ENCODE assay signal across 16 cellular contexts in genomic region chr16:87099001-87099740, GRCh38.
A peak's percentile ranks its signal among the peaks of the same experiment; 100 is the strongest.
DNase-seq lines count a peak whose midpoint lies in the region; ATAC-seq lines count a peak whose summit lies in the region.
"Had no signal": no experiment of that assay in that cellular context is flagged by ENCODE, and none has a peak within 500 bp of the region (broad histone marks: within the 10 kb centered on the region; RNA-seq: fewer than 3 reads in every experiment).

No MANE protein-coding gene starts in this region.

- ATAC-seq in HG03439 (IDR thresholded peaks at IDR 0.05; ENCODE audit: unreplicated experiment), result no peak
- ATAC-seq: CD8-positive, alpha-beta T cell; PC-3 had no signal

- peak; percentile 42 for DNase-seq in NCI-H1092 treated with DMSO at 0.1 percent for 48 hours (lab: John Stamatoyannopoulos, UW)
- DNase-seq in NCI-H1092 (lab: John Stamatoyannopoulos, UW), result no peak
- DNase-seq in cerebellar cortex (ENCODE audit: low spot score), result peak; percentile 8
- peak; percentile 97 for DNase-seq in left kidney (ENCODE audit: low read depth, low spot score)
- peak; percentile 39 for DNase-seq in retina
- no peak for DNase-seq in NK-92 treated with Interleukin-12 subunit alpha and Interleukin-12 subunit beta, amount 100 ng/mL, for 24 hours (lab: John Stamatoyannopoulos, UW)
- DNase-seq in stimulated activated CD4-positive, alpha-beta T cell treated with anti-CD3 and anti-CD28 coated beads, Interleukin-12 subunit alpha, Interleukin-12 subunit beta, amount 100 ng/mL, for 4 hours, result no peak
- DNase-seq: CD8-positive, alpha-beta T cell; Kasumi-1; MM.1S; NCI-H1105 treated with DMSO at 0.1 percent for 48 hours; NCI-H187 treated with DMSO at 0.1 percent for 48 hours; NCI-H446 treated with DMSO at 0.1 percent for 48 hours; NCI-H774; PC-3 had no signal

Comparison
In these comparisons a context has a peak if more than half of its experiments do, and no peak if none do; other contexts are left out.
1. DNase-seq: peak in NCI-H1092 treated with DMSO at 0.1 percent for 48 hours (single experiment), cerebellar cortex (single experiment), left kidney (single experiment) and retina (single experiment); none in NCI-H1092 (single experiment), NK-92 treated with Interleukin-12 subunit alpha and Interleukin-12 subunit beta, amount 100 ng/mL, for 24 hours (single experiment) and stimulated activated CD4-positive, alpha-beta T cell treated with anti-CD3 and anti-CD28 coated beads, Interleukin-12 subunit alpha, Interleukin-12 subunit beta, amount 100 ng/mL, for 4 hours (single experiment).